Comparison of ENCODE assay signal across 22 cellular contexts in genomic region chr10:51196508-51197175, GRCh38.
"Had no signal": no experiment of that assay in that cellular context is flagged by ENCODE, and none has a peak within 500 bp of the region (broad histone marks: within the 10 kb centered on the region; RNA-seq: fewer than 3 reads in every experiment).

No MANE protein-coding gene starts in this region.

- H3K27ac ChIP-seq: SJCRH30 had no signal

- H3K4me1 ChIP-seq: SJCRH30 had no signal

- H3K9me3 ChIP-seq: MG63, SJCRH30 had no signal

- H3K36me3 ChIP-seq: MG63, SJCRH30 had no signal

- H3K4me3 ChIP-seq: MG63, SJCRH30 had no signal

- H3K27me3 ChIP-seq: MG63, SJCRH30 had no signal

- ATAC-seq: Panc1, Right ventricle myocardium inferior had no signal

- DNase-seq: IMR-90, Karpas-422, KG1, MG63, NCI-H1092, NCI-H1105 treated with DMSO at 0.1 percent for 48 hours, NCI-H1417 treated with DMSO at 0.1 percent for 48 hours, NCI-H146, NCI-H1694 treated with DMSO at 0.1 percent for 48 hours, NCI-H1930, NCI-H2081 treated with DMSO at 0.1 percent for 48 hours, NCI-H2171, NCI-H226, NCI-H446, NCI-H510A, NCI-H524 treated with DMSO at 0.1 percent for 48 hours, NCI-H69, NCI-H774, SHP77 treated with DMSO at 0.1 percent for 48 hours, SJCRH30 had no signal
